Comparison of ENCODE assay signal across 33 cellular contexts in genomic region chr11:126583101-126583500, GRCh38.
"Had no signal": no experiment of that assay in that cellular context is flagged by ENCODE, and none has a peak within 500 bp of the region (broad histone marks: within the 10 kb centered on the region; RNA-seq: fewer than 3 reads in every experiment).

No MANE protein-coding gene starts in this region.

- H3K9me3 Mint-ChIP-seq: activated CD4-positive, alpha-beta memory T cell treated with anti-CD3 and anti-CD28 coated beads, Interleukin-2, amount 10 ng/mL, durations not matched to agents 7 days and 5 days; activated naive CD8-positive, alpha-beta T cell treated with anti-CD3 and anti-CD28 coated beads for 36 hours; activated T-cell treated with anti-CD3 and anti-CD28 coated beads, Interleukin-2, amount 50 U/mL, for 72 hours; activated T-helper 17 cell treated with anti-CD3 and anti-CD28 coated beads, Interleukin-2, amount 50 U/mL, for 72 hours; T-cell had no signal

- H3K4me1 ChIP-seq: Peyer's patch had no signal

- H3K27me3 Mint-ChIP-seq: activated CD4-positive, alpha-beta memory T cell treated with anti-CD3 and anti-CD28 coated beads, Interleukin-2, amount 10 ng/mL, durations not matched to agents 7 days and 5 days; activated CD8-positive, alpha-beta memory T cell treated with anti-CD3 and anti-CD28 coated beads, Interleukin-2, amount 10 ng/mL, durations not matched to agents 7 days and 5 days; activated naive CD8-positive, alpha-beta T cell treated with anti-CD3 and anti-CD28 coated beads for 36 hours; activated T-helper 17 cell treated with anti-CD3 and anti-CD28 coated beads, Interleukin-2, amount 50 U/mL, for 72 hours had no signal

- H3K4me1 Mint-ChIP-seq: activated CD4-positive, alpha-beta memory T cell treated with anti-CD3 and anti-CD28 coated beads, Interleukin-2, amount 10 ng/mL, durations not matched to agents 7 days and 5 days; activated CD8-positive, alpha-beta memory T cell treated with anti-CD3 and anti-CD28 coated beads, Interleukin-2, amount 10 ng/mL, durations not matched to agents 7 days and 5 days; activated naive CD8-positive, alpha-beta T cell treated with anti-CD3 and anti-CD28 coated beads for 36 hours; activated T-helper 17 cell treated with anti-CD3 and anti-CD28 coated beads, Interleukin-2, amount 50 U/mL, for 72 hours; T-cell; T-helper 17 cell had no signal

- H3K27ac ChIP-seq: body of pancreas, KMS-11, Peyer's patch, VCaP had no signal

- ATAC-seq: activated CD8-positive, alpha-beta memory T cell treated with anti-CD3 and anti-CD28 coated beads, Interleukin-2, amount 10 ng/mL, durations not matched to agents 7 days and 5 days; activated T-cell treated with anti-CD3 and anti-CD28 coated beads, Interleukin-2, amount 50 U/mL, for 72 hours; activated T-helper 17 cell treated with anti-CD3 and anti-CD28 coated beads, Interleukin-2, amount 50 U/mL, for 72 hours; body of pancreas; PC-3; SK-N-SH treated with all-trans-retinoic acid at 6 μM for 48 hours; T-cell; T-helper 17 cell had no signal

- H3K4me3 Mint-ChIP-seq: activated CD4-positive, alpha-beta memory T cell treated with anti-CD3 and anti-CD28 coated beads, Interleukin-2, amount 10 ng/mL, durations not matched to agents 7 days and 5 days; activated CD8-positive, alpha-beta memory T cell treated with anti-CD3 and anti-CD28 coated beads, Interleukin-2, amount 10 ng/mL, durations not matched to agents 7 days and 5 days; activated naive CD8-positive, alpha-beta T cell treated with anti-CD3 and anti-CD28 coated beads for 36 hours; activated T-cell treated with anti-CD3 and anti-CD28 coated beads, Interleukin-2, amount 50 U/mL, for 72 hours; activated T-helper 17 cell treated with anti-CD3 and anti-CD28 coated beads, Interleukin-2, amount 50 U/mL, for 72 hours; T-cell; T-helper 17 cell had no signal

- H3K4me2 ChIP-seq: KMS-11 had no signal

- H3K27me3 ChIP-seq: body of pancreas, Peyer's patch had no signal

- H3K4me3 ChIP-seq: body of pancreas, Peyer's patch had no signal

- H3K9me3 ChIP-seq: body of pancreas, Peyer's patch had no signal

- H3K9ac ChIP-seq: KMS-11 had no signal

- H3K36me3 Mint-ChIP-seq: activated CD8-positive, alpha-beta memory T cell treated with anti-CD3 and anti-CD28 coated beads, Interleukin-2, amount 10 ng/mL, durations not matched to agents 7 days and 5 days; activated naive CD8-positive, alpha-beta T cell treated with anti-CD3 and anti-CD28 coated beads for 36 hours; T-cell had no signal

- H3K27ac Mint-ChIP-seq: activated CD4-positive, alpha-beta memory T cell treated with anti-CD3 and anti-CD28 coated beads, Interleukin-2, amount 10 ng/mL, durations not matched to agents 7 days and 5 days; activated CD8-positive, alpha-beta memory T cell treated with anti-CD3 and anti-CD28 coated beads, Interleukin-2, amount 10 ng/mL, durations not matched to agents 7 days and 5 days; activated naive CD8-positive, alpha-beta T cell treated with anti-CD3 and anti-CD28 coated beads for 36 hours; activated T-cell treated with anti-CD3 and anti-CD28 coated beads, Interleukin-2, amount 50 U/mL, for 72 hours; activated T-helper 17 cell treated with anti-CD3 and anti-CD28 coated beads, Interleukin-2, amount 50 U/mL, for 72 hours; T-cell; T-helper 17 cell had no signal

- DNase-seq: activated CD4-positive, alpha-beta memory T cell treated with anti-CD3 and anti-CD28 coated beads, Interleukin-2, amount 10 ng/mL, durations not matched to agents 7 days and 5 days; activated CD4-positive, alpha-beta T cell treated with anti-CD3 and anti-CD28 coated beads for 1 hour; activated CD4-positive, alpha-beta T cell treated with anti-CD3 and anti-CD28 coated beads for 48 hours; activated CD4-positive, CD25-positive, alpha-beta regulatory T cell; activated CD8-positive, alpha-beta memory T cell treated with anti-CD3 and anti-CD28 coated beads for 24 hours; activated CD8-positive, alpha-beta memory T cell treated with anti-CD3 and anti-CD28 coated beads, Interleukin-2, amount 10 ng/mL, durations not matched to agents 7 days and 5 days; activated CD8-positive, alpha-beta memory T cell treated with anti-CD3 and anti-CD28 coated beads, Interleukin-2, amount 50 U/mL, for 48 hours; activated effector memory CD4-positive, alpha-beta T cell treated with anti-CD3 and anti-CD28 coated beads, Interleukin-2, amount 50 U/mL, for 16 hours; activated naive CD4-positive, alpha-beta T cell; activated naive CD4-positive, alpha-beta T cell treated with anti-CD3 and anti-CD28 coated beads, Interleukin-2, amount 50 U/mL, for 16 hours; activated naive CD8-positive, alpha-beta T cell treated with anti-CD3 and anti-CD28 coated beads for 36 hours; activated T-cell treated with anti-CD3 and anti-CD28 coated beads, Interleukin-2, amount 50 U/mL, for 72 hours; amniotic stem cell; aorta; body of pancreas; NCI-H1092 treated with DMSO at 0.1 percent for 48 hours; NCI-H1417; NCI-H187 treated with DMSO at 0.1 percent for 48 hours; NCI-H2081; NCI-H2171 treated with DMSO at 0.1 percent for 48 hours; NCI-H2227 treated with DMSO at 0.1 percent for 48 hours; PC-3; Peyer's patch; RPMI8226; SIG-M5; T-cell; T-helper 17 cell; T-helper 9 cell had no signal

- H3K36me3 ChIP-seq: Peyer's patch had no signal

- FAIRE-seq: bronchial epithelial cell had no signal
